Comparison of ENCODE assay signal across 1 cellular context in genomic region chr17:60559995-60560859, GRCh38.
A peak's percentile ranks its signal among the peaks of the same experiment; 100 is the strongest.
TF ChIP-seq lines count a peak whose summit lies in the region.

No MANE protein-coding gene starts in this region.

TF ChIP-seq in HepG2, 621 proteins besides CTCF, POLR2A, EP300 and RAD21 (continued from another document):
- TF ChIP-seq UBTF (CRISPR knock-in tag; IDR thresholded peaks at IDR 0.05) (peak; percentile 83), RBM22 (optimal IDR thresholded peaks at IDR 0.05; ENCODE audit: low read length) (no peak), ZSCAN29 (CRISPR knock-in tag; conservative IDR thresholded peaks at IDR 0.05) (peak; percentile 98), CCAR2 (optimal IDR thresholded peaks at IDR 0.05; ENCODE audit: low read depth, low read length) (no peak), ZNF317 (CRISPR knock-in tag; IDR thresholded peaks at IDR 0.05) (peak; percentile 72; the same call in 1 of the 2 replicates), PAF1 (CRISPR knock-in tag; IDR thresholded peaks at IDR 0.05) (no peak), CENPBD1 (CRISPR knock-in tag; IDR thresholded peaks at IDR 0.05; ENCODE audit: borderline replicate concordance, low read depth) (no peak), ZBTB25 (CRISPR knock-in tag; IDR thresholded peaks at IDR 0.05) (no peak), SALL2 (CRISPR knock-in tag; IDR thresholded peaks at IDR 0.05) (0 out of 2 replicates have a peak, but pooled peaks have one; percentile 51), ZNF598 (CRISPR knock-in tag; IDR thresholded peaks at IDR 0.05; ENCODE audit: borderline replicate concordance) (peak; percentile 76; the same call in 1 of the 2 replicates), ATM (IDR thresholded peaks at IDR 0.05; ENCODE audit: borderline replicate concordance) (no peak), PLRG1 (conservative IDR thresholded peaks at IDR 0.05) (no peak), TBX2 (CRISPR knock-in tag; IDR thresholded peaks at IDR 0.05; ENCODE audit: borderline replicate concordance) (peak; percentile 30; the same call in 1 of the 2 replicates), NFIC (IDR thresholded peaks at IDR 0.05; ENCODE audit: low read length) (no peak), ZNF569 (CRISPR knock-in tag; IDR thresholded peaks at IDR 0.05; ENCODE audit: borderline replicate concordance) (no peak), RBFOX2 (IDR thresholded peaks at IDR 0.05; ENCODE audit: low read depth, low read length) (peak; percentile 46; the same call in 1 of the 2 replicates), JDP2 (CRISPR knock-in tag; IDR thresholded peaks at IDR 0.05; ENCODE audit: borderline replicate concordance) (no peak), CEBPZ (IDR thresholded peaks at IDR 0.05; ENCODE audit: low read length) (no peak), TCF7 (IDR thresholded peaks at IDR 0.05; ENCODE audit: low read depth) (peak; percentile 75), SIN3A (IDR thresholded peaks at IDR 0.05; ENCODE audit: borderline replicate concordance, low read depth, low read length) (peak; percentile 18; the same call in 1 of the 2 replicates), HOXA5 (CRISPR knock-in tag; IDR thresholded peaks at IDR 0.05) (peak; percentile 40; the same call in 1 of the 2 replicates), ZFY (CRISPR knock-in tag; IDR thresholded peaks at IDR 0.05) (peak; percentile 65), NR2F1 (CRISPR knock-in tag; IDR thresholded peaks at IDR 0.05) (no peak), ZNF224 (CRISPR knock-in tag; IDR thresholded peaks at IDR 0.05) (no peak), ELF3 (CRISPR knock-in tag; IDR thresholded peaks at IDR 0.05) (peak; percentile 97), ZNF124 (CRISPR knock-in tag; IDR thresholded peaks at IDR 0.05) (peak; percentile 87), MYNN (CRISPR knock-in tag; IDR thresholded peaks at IDR 0.05; ENCODE audit: low read depth) (no peak), ZNF44 (CRISPR knock-in tag; IDR thresholded peaks at IDR 0.05) (no peak; the same call in 1 of the 2 replicates), BHLHE40 (IDR thresholded peaks at IDR 0.05; ENCODE audit: low read length) (no peak), SP2 (CRISPR knock-in tag; IDR thresholded peaks at IDR 0.05) (peak; percentile 27; the same call in 1 of the 2 replicates), ZFAT (CRISPR knock-in tag; conservative IDR thresholded peaks at IDR 0.05) (no peak), TAF1 (CRISPR knock-in tag; IDR thresholded peaks at IDR 0.05) (peak; percentile 64), STAT5B (CRISPR knock-in tag; IDR thresholded peaks at IDR 0.05) (no peak), ZNF816 (CRISPR knock-in tag; IDR thresholded peaks at IDR 0.05; ENCODE audit: borderline replicate concordance) (peak; percentile 36; the same call in 1 of the 2 replicates), SSRP1 (CRISPR knock-in tag; IDR thresholded peaks at IDR 0.05) (no peak), ZNF784 (CRISPR knock-in tag; IDR thresholded peaks at IDR 0.05; ENCODE audit: borderline replicate concordance) (peak; percentile 94), ZBTB44 (CRISPR knock-in tag; IDR thresholded peaks at IDR 0.05) (no peak), JUN (CRISPR knock-in tag; IDR thresholded peaks at IDR 0.05) (0 out of 2 replicates have a peak, but pooled peaks have one; percentile 28), RORA (CRISPR knock-in tag; IDR thresholded peaks at IDR 0.05) (no peak), SIN3B (IDR thresholded peaks at IDR 0.05; ENCODE audit: low read length) (no peak), ETV6 (CRISPR knock-in tag; conservative IDR thresholded peaks at IDR 0.05) (peak; percentile 33; the same call in 1 of the 2 replicates), BRCA1 (CRISPR knock-in tag; IDR thresholded peaks at IDR 0.05) (no peak), KDM4B (CRISPR knock-in tag; IDR thresholded peaks at IDR 0.05) (0 out of 2 replicates have a peak, but pooled peaks have one; percentile 46), ZKSCAN5 (CRISPR knock-in tag; IDR thresholded peaks at IDR 0.05) (0 out of 2 replicates have a peak, but pooled peaks have one; percentile 21), ZNF180 (CRISPR knock-in tag; IDR thresholded peaks at IDR 0.05; ENCODE audit: borderline replicate concordance, low read depth) (no peak), SALL1 (CRISPR knock-in tag; IDR thresholded peaks at IDR 0.05) (peak; percentile 76), ZSCAN31 (CRISPR knock-in tag; IDR thresholded peaks at IDR 0.05; ENCODE audit: low read depth) (peak; percentile 80; the same call in 1 of the 2 replicates), KMT2B (CRISPR knock-in tag; IDR thresholded peaks at IDR 0.05) (no peak), ASH2L (IDR thresholded peaks at IDR 0.05; ENCODE audit: insufficient read length, low read depth, low read length) (peak; percentile 50), KDM5B (CRISPR knock-in tag; IDR thresholded peaks at IDR 0.05; ENCODE audit: borderline replicate concordance) (peak; percentile 37; the same call in 1 of the 2 replicates), THAP11 (CRISPR knock-in tag; IDR thresholded peaks at IDR 0.05) (peak; percentile 73; the same call in 1 of the 2 replicates), ZNF501 (CRISPR knock-in tag; IDR thresholded peaks at IDR 0.05) (no peak; the same call in 1 of the 2 replicates)
- TF ChIP-seq, protein P1, sequence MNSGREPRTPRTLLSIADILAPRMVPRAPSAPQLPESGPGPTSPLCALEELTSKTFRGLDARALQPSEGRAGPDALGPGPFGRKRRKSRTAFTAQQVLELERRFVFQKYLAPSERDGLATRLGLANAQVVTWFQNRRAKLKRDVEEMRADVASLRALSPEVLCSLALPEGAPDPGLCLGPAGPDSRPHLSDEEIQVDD (CRISPR knock-in tag; IDR thresholded peaks at IDR 0.05; ENCODE audit: borderline replicate concordance), result no peak
- TF ChIP-seq, protein P2, sequence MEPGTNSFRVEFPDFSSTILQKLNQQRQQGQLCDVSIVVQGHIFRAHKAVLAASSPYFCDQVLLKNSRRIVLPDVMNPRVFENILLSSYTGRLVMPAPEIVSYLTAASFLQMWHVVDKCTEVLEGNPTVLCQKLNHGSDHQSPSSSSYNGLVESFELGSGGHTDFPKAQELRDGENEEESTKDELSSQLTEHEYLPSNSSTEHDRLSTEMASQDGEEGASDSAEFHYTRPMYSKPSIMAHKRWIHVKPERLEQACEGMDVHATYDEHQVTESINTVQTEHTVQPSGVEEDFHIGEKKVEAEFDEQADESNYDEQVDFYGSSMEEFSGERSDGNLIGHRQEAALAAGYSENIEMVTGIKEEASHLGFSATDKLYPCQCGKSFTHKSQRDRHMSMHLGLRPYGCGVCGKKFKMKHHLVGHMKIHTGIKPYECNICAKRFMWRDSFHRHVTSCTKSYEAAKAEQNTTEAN (CRISPR knock-in tag; conservative IDR thresholded peaks at IDR 0.05), result no peak
- TF ChIP-seq, protein P3, sequence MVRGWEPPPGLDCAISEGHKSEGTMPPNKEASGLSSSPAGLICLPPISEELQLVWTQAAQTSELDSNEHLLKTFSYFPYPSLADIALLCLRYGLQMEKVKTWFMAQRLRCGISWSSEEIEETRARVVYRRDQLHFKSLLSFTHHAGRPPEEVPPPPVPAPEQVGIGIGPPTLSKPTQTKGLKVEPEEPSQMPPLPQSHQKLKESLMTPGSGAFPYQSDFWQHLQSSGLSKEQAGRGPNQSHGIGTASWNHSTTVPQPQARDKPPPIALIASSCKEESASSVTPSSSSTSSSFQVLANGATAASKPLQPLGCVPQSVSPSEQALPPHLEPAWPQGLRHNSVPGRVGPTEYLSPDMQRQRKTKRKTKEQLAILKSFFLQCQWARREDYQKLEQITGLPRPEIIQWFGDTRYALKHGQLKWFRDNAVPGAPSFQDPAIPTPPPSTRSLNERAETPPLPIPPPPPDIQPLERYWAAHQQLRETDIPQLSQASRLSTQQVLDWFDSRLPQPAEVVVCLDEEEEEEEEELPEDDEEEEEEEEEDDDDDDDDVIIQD (CRISPR knock-in tag; IDR thresholded peaks at IDR 0.05; ENCODE audit: low read depth), result no peak
- TF ChIP-seq, protein P4, sequence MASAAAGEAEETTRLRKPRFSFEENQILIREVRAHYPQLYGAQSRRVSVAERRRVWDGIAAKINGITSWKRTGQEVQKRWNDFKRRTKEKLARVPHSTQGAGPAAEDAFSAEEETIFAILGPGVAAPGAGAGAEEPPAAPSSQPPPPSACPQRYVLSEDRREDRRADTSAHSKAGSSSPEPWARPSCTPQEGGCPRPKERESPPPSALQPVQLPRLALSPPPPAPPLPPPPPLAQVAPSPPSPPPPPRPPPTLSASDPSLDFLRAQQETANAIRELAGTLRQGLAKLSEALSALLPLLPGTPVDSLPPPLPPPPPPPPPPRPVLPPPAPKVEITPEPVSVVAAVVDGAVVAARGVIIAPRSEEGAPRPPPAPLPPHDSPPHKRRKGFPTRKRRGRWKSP (CRISPR knock-in tag; IDR thresholded peaks at IDR 0.05), result 0 out of 2 replicates have a peak, but pooled peaks have one; percentile 28
TF ChIP-seq in HepG2: peak in this region for 262.
